ENCODE assay signal across 9 cellular contexts in the genomic region with DNA sequence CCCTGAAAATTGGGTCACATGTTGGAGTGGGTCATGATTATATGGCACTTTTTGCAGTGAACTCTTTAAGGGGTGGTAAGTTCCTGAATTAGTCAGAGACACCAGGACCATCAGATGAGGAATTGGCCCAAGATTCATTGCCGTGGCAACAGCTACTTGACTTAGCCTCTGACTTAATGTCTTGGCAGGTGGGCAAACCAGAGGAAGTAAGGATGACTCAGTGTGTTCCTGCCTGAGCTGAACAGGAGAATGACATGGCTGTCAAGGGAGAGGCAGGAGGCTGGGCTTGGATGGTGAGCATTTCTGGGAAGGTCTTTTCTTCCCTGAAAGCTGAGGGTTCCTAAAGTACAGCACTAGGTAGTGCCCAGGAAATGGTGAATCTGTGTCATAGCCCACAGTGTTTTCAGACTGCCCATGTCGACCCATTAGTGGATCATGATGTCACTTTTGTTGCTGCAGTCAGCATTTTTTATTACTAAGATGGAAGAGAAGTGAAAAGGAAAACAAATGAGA.
DNase-seq lines count a peak whose midpoint lies in the region; ATAC-seq, FAIRE-seq and TF ChIP-seq lines count a peak whose summit lies in the region.
"Had no signal": no experiment of that assay in that cellular context is flagged by ENCODE, and none has a peak within 500 bp of the region (broad histone marks: within the 10 kb centered on the region; RNA-seq: fewer than 3 reads in every experiment).

No MANE protein-coding gene starts in this region.

- peak; percentile 99 for FAIRE-seq in bronchial epithelial cell (lab: Jason Lieb, UNC)

- DNase-seq in NCI-H1417 (lab: John Stamatoyannopoulos, UW) (peak in 2 of 3 experiments; percentile 9 to 54), NCI-H1417 treated with DMSO at 0.1 percent for 48 hours (lab: John Stamatoyannopoulos, UW) (no peak), NCI-H524 (lab: John Stamatoyannopoulos, UW) (peak; percentile 3 to 60), bronchial epithelial cell (ENCODE audit: low read depth) (peak; percentile 100), neural crest cell (ENCODE audit: low read depth, low spot score) (no peak), HEK293T (ENCODE audit: extremely low spot score) (no peak), iPS-NIHi11 (ENCODE audit: low spot score) (no peak)

- H3K27me3 Mint-ChIP-seq in neural crest cell (ENCODE audit: low read depth) = peaks cover 4% of the 10 kb centered on the region
- H3K27me3 Mint-ChIP-seq: CD4-positive, alpha-beta memory T cell had no signal

- peaks cover 2% of the 10 kb centered on the region for H3K9me3 Mint-ChIP-seq in neural crest cell

- H3K36me3 Mint-ChIP-seq in neural crest cell (ENCODE audit: low read depth) = no peaks in the 10 kb centered on the region

- POLR2A ChIA-PET in HEK293T (lab: Yijun Ruan, JAX) = no interaction called here

- H3K36me3 ChIP-seq in bronchial epithelial cell (ENCODE audit: control insufficient read depth, insufficient read depth, low read length) = no peaks in the 10 kb centered on the region

- H3K4me1 Mint-ChIP-seq in neural crest cell = no peaks in the 10 kb centered on the region

- CTCF ChIA-PET in HEK293T (lab: Yijun Ruan, JAX) = no interaction called here

- no peak overlapping the region for H3K4me3 ChIP-seq in bronchial epithelial cell (ENCODE audit: low read depth, low read length)

- H3K27ac Mint-ChIP-seq in neural crest cell (ENCODE audit: unreplicated experiment) = peak overlapping the region; percentile 76

- no peak overlapping the region for H3K4me3 Mint-ChIP-seq in neural crest cell
- H3K4me3 Mint-ChIP-seq: CD4-positive, alpha-beta memory T cell had no signal

- no peak for ATAC-seq in GM19463 (IDR thresholded peaks at IDR 0.05; ENCODE audit: unreplicated experiment)

- no peaks in the 10 kb centered on the region for H3K27me3 ChIP-seq in bronchial epithelial cell (ENCODE audit: control insufficient read depth, insufficient read depth, low read length)

- no peak for TF ChIP-seq CTCF in bronchial epithelial cell (IDR thresholded peaks at IDR 0.05; ENCODE audit: insufficient read depth, low read length, severe bottlenecking)
- TF ChIP-seq CTCF in neural crest cell (conservative IDR thresholded peaks at IDR 0.05) = no peak

TF ChIP-seq in HEK293T, 16 proteins besides CTCF, POLR2A, EP300 and RAD21:
- TF ChIP-seq TARDBP (IDR thresholded peaks at IDR 0.05) (no peak), ZNF384 (IDR thresholded peaks at IDR 0.05) (no peak), FOXM1 (IDR thresholded peaks at IDR 0.05; ENCODE audit: borderline replicate concordance) (no peak), L3MBTL2 (conservative IDR thresholded peaks at IDR 0.05) (no peak), CTBP1 (IDR thresholded peaks at IDR 0.05; ENCODE audit: borderline replicate concordance) (no peak), LEF1 (IDR thresholded peaks at IDR 0.05; ENCODE audit: borderline replicate concordance) (no peak), SUZ12 (IDR thresholded peaks at IDR 0.05) (no peak), FOXA1 (IDR thresholded peaks at IDR 0.05) (no peak), ARNT (IDR thresholded peaks at IDR 0.05) (no peak), ELF4 (IDR thresholded peaks at IDR 0.05) (no peak), NFRKB (IDR thresholded peaks at IDR 0.05) (no peak)
- TF ChIP-seq, protein P1, sequence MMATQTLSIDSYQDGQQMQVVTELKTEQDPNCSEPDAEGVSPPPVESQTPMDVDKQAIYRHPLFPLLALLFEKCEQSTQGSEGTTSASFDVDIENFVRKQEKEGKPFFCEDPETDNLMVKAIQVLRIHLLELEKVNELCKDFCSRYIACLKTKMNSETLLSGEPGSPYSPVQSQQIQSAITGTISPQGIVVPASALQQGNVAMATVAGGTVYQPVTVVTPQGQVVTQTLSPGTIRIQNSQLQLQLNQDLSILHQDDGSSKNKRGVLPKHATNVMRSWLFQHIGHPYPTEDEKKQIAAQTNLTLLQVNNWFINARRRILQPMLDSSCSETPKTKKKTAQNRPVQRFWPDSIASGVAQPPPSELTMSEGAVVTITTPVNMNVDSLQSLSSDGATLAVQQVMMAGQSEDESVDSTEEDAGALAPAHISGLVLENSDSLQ (IDR thresholded peaks at IDR 0.05) = no peak

Comparison
In these comparisons a context has a peak if more than half of its experiments do, and no peak if none do; other contexts are left out.
1. DNase-seq: peak in NCI-H1417 (2 of 3), NCI-H524 (2 of 2) and bronchial epithelial cell (single experiment); none in NCI-H1417 treated with DMSO at 0.1 percent for 48 hours (single experiment), neural crest cell (single experiment), HEK293T (single experiment) and iPS-NIHi11 (single experiment).